In the genomic region with DNA sequence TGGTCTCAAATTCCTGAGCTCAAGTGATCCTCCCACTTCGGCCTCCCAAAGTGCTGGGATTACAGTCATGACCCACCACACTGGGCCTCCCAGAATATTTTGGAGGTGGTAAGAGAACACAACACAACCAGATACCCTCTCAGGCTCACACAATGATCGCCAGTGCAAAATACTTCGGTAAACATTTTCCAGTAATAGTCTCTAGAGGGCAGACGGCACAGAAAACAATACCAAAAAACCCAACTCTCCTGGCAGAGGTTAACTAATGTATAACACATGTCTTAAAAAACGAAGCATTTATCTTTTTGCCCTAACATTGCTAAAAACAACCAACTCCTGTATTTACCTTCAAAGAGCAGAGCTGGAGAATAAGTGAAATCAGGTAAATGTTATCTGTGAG, we compare ENCODE assay signal across 1 cellular context.
TF ChIP-seq lines count a peak whose summit lies in the region.

No MANE protein-coding gene starts in this region.

TF ChIP-seq in GM23338, 12 proteins besides CTCF, POLR2A, EP300 and RAD21:
- no peak for TF ChIP-seq CREB1 (CRISPR knock-in tag; IDR thresholded peaks at IDR 0.05; ENCODE audit: low read depth)
- TF ChIP-seq STAT1 (IDR thresholded peaks at IDR 0.05; ENCODE audit: unreplicated experiment) = no peak
- no peak for TF ChIP-seq JUNB (IDR thresholded peaks at IDR 0.05; ENCODE audit: unreplicated experiment)
- no peak for TF ChIP-seq EZH2 (IDR thresholded peaks at IDR 0.05; ENCODE audit: low read depth, unreplicated experiment)
- no peak for TF ChIP-seq NANOG (IDR thresholded peaks at IDR 0.05; ENCODE audit: borderline replicate concordance)
- no peak for TF ChIP-seq EZH2phosphoT487 (IDR thresholded peaks at IDR 0.05; ENCODE audit: unreplicated experiment)
- TF ChIP-seq, protein P1, sequence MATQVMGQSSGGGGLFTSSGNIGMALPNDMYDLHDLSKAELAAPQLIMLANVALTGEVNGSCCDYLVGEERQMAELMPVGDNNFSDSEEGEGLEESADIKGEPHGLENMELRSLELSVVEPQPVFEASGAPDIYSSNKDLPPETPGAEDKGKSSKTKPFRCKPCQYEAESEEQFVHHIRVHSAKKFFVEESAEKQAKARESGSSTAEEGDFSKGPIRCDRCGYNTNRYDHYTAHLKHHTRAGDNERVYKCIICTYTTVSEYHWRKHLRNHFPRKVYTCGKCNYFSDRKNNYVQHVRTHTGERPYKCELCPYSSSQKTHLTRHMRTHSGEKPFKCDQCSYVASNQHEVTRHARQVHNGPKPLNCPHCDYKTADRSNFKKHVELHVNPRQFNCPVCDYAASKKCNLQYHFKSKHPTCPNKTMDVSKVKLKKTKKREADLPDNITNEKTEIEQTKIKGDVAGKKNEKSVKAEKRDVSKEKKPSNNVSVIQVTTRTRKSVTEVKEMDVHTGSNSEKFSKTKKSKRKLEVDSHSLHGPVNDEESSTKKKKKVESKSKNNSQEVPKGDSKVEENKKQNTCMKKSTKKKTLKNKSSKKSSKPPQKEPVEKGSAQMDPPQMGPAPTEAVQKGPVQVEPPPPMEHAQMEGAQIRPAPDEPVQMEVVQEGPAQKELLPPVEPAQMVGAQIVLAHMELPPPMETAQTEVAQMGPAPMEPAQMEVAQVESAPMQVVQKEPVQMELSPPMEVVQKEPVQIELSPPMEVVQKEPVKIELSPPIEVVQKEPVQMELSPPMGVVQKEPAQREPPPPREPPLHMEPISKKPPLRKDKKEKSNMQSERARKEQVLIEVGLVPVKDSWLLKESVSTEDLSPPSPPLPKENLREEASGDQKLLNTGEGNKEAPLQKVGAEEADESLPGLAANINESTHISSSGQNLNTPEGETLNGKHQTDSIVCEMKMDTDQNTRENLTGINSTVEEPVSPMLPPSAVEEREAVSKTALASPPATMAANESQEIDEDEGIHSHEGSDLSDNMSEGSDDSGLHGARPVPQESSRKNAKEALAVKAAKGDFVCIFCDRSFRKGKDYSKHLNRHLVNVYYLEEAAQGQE (IDR thresholded peaks at IDR 0.05; ENCODE audit: unreplicated experiment) = no peak
- TF ChIP-seq ZNF114 (CRISPR knock-in tag; IDR thresholded peaks at IDR 0.05) = no peak
- no peak for TF ChIP-seq ZNF331 (CRISPR knock-in tag; IDR thresholded peaks at IDR 0.05; ENCODE audit: low read depth)
- TF ChIP-seq, protein P2, sequence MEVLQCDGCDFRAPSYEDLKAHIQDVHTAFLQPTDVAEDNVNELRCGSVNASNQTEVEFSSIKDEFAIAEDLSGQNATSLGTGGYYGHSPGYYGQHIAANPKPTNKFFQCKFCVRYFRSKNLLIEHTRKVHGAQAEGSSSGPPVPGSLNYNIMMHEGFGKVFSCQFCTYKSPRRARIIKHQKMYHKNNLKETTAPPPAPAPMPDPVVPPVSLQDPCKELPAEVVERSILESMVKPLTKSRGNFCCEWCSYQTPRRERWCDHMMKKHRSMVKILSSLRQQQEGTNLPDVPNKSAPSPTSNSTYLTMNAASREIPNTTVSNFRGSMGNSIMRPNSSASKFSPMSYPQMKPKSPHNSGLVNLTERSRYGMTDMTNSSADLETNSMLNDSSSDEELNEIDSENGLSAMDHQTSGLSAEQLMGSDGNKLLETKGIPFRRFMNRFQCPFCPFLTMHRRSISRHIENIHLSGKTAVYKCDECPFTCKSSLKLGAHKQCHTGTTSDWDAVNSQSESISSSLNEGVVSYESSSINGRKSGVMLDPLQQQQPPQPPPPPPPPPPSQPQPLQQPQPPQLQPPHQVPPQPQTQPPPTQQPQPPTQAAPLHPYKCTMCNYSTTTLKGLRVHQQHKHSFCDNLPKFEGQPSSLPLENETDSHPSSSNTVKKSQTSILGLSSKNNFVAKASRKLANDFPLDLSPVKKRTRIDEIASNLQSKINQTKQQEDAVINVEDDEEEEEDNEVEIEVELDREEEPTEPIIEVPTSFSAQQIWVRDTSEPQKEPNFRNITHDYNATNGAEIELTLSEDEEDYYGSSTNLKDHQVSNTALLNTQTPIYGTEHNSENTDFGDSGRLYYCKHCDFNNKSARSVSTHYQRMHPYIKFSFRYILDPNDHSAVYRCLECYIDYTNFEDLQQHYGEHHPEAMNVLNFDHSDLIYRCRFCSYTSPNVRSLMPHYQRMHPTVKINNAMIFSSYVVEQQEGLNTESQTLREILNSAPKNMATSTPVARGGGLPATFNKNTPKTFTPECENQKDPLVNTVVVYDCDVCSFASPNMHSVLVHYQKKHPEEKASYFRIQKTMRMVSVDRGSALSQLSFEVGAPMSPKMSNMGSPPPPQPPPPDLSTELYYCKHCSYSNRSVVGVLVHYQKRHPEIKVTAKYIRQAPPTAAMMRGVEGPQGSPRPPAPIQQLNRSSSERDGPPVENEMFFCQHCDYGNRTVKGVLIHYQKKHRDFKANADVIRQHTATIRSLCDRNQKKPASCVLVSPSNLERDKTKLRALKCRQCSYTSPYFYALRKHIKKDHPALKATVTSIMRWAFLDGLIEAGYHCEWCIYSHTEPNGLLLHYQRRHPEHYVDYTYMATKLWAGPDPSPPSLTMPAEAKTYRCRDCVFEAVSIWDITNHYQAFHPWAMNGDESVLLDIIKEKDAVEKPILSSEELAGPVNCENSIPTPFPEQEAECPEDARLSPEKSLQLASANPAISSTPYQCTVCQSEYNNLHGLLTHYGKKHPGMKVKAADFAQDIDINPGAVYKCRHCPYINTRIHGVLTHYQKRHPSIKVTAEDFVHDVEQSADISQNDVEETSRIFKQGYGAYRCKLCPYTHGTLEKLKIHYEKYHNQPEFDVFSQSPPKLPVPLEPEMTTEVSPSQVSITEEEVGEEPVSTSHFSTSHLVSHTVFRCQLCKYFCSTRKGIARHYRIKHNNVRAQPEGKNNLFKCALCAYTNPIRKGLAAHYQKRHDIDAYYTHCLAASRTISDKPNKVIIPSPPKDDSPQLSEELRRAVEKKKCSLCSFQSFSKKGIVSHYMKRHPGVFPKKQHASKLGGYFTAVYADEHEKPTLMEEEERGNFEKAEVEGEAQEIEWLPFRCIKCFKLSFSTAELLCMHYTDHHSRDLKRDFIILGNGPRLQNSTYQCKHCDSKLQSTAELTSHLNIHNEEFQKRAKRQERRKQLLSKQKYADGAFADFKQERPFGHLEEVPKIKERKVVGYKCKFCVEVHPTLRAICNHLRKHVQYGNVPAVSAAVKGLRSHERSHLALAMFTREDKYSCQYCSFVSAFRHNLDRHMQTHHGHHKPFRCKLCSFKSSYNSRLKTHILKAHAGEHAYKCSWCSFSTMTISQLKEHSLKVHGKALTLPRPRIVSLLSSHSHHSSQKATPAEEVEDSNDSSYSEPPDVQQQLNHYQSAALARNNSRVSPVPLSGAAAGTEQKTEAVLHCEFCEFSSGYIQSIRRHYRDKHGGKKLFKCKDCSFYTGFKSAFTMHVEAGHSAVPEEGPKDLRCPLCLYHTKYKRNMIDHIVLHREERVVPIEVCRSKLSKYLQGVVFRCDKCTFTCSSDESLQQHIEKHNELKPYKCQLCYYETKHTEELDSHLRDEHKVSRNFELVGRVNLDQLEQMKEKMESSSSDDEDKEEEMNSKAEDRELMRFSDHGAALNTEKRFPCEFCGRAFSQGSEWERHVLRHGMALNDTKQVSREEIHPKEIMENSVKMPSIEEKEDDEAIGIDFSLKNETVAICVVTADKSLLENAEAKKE (CRISPR knock-in tag; IDR thresholded peaks at IDR 0.05) = no peak
- TF ChIP-seq, protein P3, sequence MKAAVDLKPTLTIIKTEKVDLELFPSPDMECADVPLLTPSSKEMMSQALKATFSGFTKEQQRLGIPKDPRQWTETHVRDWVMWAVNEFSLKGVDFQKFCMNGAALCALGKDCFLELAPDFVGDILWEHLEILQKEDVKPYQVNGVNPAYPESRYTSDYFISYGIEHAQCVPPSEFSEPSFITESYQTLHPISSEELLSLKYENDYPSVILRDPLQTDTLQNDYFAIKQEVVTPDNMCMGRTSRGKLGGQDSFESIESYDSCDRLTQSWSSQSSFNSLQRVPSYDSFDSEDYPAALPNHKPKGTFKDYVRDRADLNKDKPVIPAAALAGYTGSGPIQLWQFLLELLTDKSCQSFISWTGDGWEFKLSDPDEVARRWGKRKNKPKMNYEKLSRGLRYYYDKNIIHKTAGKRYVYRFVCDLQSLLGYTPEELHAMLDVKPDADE (IDR thresholded peaks at IDR 0.05) = no peak
- no peak for TF ChIP-seq POLR2AphosphoS5 (IDR thresholded peaks at IDR 0.05; ENCODE audit: low read depth)
